ENCODE assay signal across 10 cellular contexts in genomic region chr6:109867009-109867969, GRCh38.
DNase-seq lines count a peak whose midpoint lies in the region; ATAC-seq, FAIRE-seq and TF ChIP-seq lines count a peak whose summit lies in the region.
"Had no signal": no experiment of that assay in that cellular context is flagged by ENCODE, and none has a peak within 500 bp of the region (broad histone marks: within the 10 kb centered on the region; RNA-seq: fewer than 3 reads in every experiment).

No MANE protein-coding gene starts in this region.

- intact Hi-C loops in sigmoid colon (cut with DNase I), result no loop called here

- H3K27ac ChIP-seq in sigmoid colon, result no peak overlapping the region
- no peak overlapping the region for H3K27ac ChIP-seq in brain microvascular endothelial cell
- H3K27ac ChIP-seq: KMS-11 had no signal

- peak overlapping the region in 1 of 5 experiments; percentile 11 for H3K4me3 Mint-ChIP-seq in brain

- no peak overlapping the region for H3K4me3 ChIP-seq in sigmoid colon
- no peak overlapping the region for H3K4me3 ChIP-seq in brain microvascular endothelial cell (ENCODE audit: low read depth, low read length)

- in situ Hi-C loops in brain microvascular endothelial cell (cut with HindIII; ENCODE audit: low pct_ligation_motif_present, low sequenced_read_pairs), result no loop called here

- no peak for TF ChIP-seq RAD21 in Ishikawa (IDR thresholded peaks at IDR 0.05; ENCODE audit: low read depth)

- no peak for TF ChIP-seq CTCF in brain (conservative IDR thresholded peaks at IDR 0.05)
- TF ChIP-seq CTCF in sigmoid colon (IDR thresholded peaks at IDR 0.05), result no peak
- no peak for TF ChIP-seq CTCF in brain microvascular endothelial cell (IDR thresholded peaks at IDR 0.05; ENCODE audit: low read depth, low read length, missing control alignments)

- peak; percentile 85 for DNase-seq in inferior parietal cortex (ENCODE audit: extremely low spot score)
- peak; percentile 74 for DNase-seq in sigmoid colon
- no peak for DNase-seq in stimulated activated CD4-positive, alpha-beta T cell treated with anti-CD3 and anti-CD28 coated beads, Interleukin-2, amount 100 ng/mL, for 24 hours
- DNase-seq in brain microvascular endothelial cell, result no peak
- no peak for DNase-seq in HTR-8/SVneo (ENCODE audit: insufficient read length, low spot score)
- DNase-seq: activated effector memory CD4-positive, alpha-beta T cell treated with Interleukin-2 at 50 U/mL for 16 hours had no signal

- H3K9me3 Mint-ChIP-seq in brain, result peaks cover 0 to 3% (median 2%) of the 10 kb centered on the region in 5 experiments

- H3K27me3 ChIP-seq in sigmoid colon (no peaks in the 10 kb centered on the region), brain microvascular endothelial cell (replicated peaks) (peaks cover 2% of the 10 kb centered on the region)

- peak overlapping the region in 3 of 5 experiments; percentile 52 to 75 (median 68) for H3K27ac Mint-ChIP-seq in brain

- ATAC-seq in GM18873 (IDR thresholded peaks at IDR 0.05; ENCODE audit: low FRiP score, unreplicated experiment), result no peak

- WGBS in sigmoid colon, 2 donors, result 35 to 40% methylated on average over 7 of the region's 7 CpGs

- TF ChIP-seq EP300 in Ishikawa (IDR thresholded peaks at IDR 0.05; ENCODE audit: borderline replicate concordance) (no peak), sigmoid colon (IDR thresholded peaks at IDR 0.05) (no peak)

- FAIRE-seq in HTR-8/SVneo (lab: Jason Lieb, UNC), result no peak

- peaks cover 0 to 4% (median 0%) of the 10 kb centered on the region in 4 donors for H3K9me3 ChIP-seq in sigmoid colon

- H3K4me1 ChIP-seq in sigmoid colon, result no peaks in the 10 kb centered on the region

- H3K27me3 Mint-ChIP-seq in brain, result no peaks in the 10 kb centered on the region

- no peaks in the 10 kb centered on the region for H3K36me3 Mint-ChIP-seq in brain

- no peak for TF ChIP-seq POLR2A in sigmoid colon (IDR thresholded peaks at IDR 0.05)

- H3K4me1 Mint-ChIP-seq in brain, result peaks cover 31% of the 10 kb centered on the region

- H3K36me3 ChIP-seq in sigmoid colon (no peaks in the 10 kb centered on the region), brain microvascular endothelial cell (replicated peaks) (no peaks in the 10 kb centered on the region)

TF ChIP-seq in Ishikawa, 13 proteins besides CTCF, POLR2A, EP300 and RAD21:
- TF ChIP-seq CREB1 (IDR thresholded peaks at IDR 0.05; ENCODE audit: low read depth), result no peak
- TF ChIP-seq USF1 (IDR thresholded peaks at IDR 0.05), result peak; percentile 34
- TF ChIP-seq NFIC (IDR thresholded peaks at IDR 0.05), result no peak
- TF ChIP-seq TCF12 (IDR thresholded peaks at IDR 0.05; ENCODE audit: low read depth), result no peak
- TF ChIP-seq ZBTB7A (IDR thresholded peaks at IDR 0.05; ENCODE audit: low read depth), result no peak
TF ChIP-seq in Ishikawa: peak in this region for 1.

Comparison
In these comparisons a context has a peak if more than half of its experiments do, and no peak if none do; other contexts are left out.
1. DNase-seq: peak in inferior parietal cortex (single experiment) and sigmoid colon (single experiment); none in stimulated activated CD4-positive, alpha-beta T cell treated with anti-CD3 and anti-CD28 coated beads, Interleukin-2, amount 100 ng/mL, for 24 hours (0 of 2), brain microvascular endothelial cell (single experiment) and HTR-8/SVneo (single experiment).